In the genomic region with DNA sequence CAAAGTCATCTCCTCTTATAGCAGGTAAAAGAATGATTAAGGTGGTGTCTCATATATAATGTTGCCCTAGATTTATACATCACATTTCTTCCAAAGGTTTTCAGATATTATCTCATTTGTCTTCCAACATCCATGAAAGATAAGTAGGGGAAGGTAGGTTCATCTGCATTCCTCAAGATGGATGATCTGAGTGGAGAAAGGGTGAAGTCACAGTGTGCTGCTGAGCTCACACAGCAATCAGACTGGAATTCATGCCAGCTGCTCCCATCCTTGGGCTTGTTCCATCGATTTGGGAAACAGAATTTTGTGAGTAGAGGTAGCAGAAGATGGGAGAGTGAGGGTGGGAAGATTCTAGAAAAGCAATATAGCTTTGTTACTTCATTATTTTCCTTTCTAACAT, we compare ENCODE assay signal across 26 cellular contexts.
DNase-seq lines count a peak whose midpoint lies in the region; ATAC-seq, FAIRE-seq and TF ChIP-seq lines count a peak whose summit lies in the region.
"Had no signal": no experiment of that assay in that cellular context is flagged by ENCODE, and none has a peak within 500 bp of the region (broad histone marks: within the 10 kb centered on the region; RNA-seq: fewer than 3 reads in every experiment).

No MANE protein-coding gene starts in this region.

- H4K91ac ChIP-seq in trophoblast cell (ENCODE audit: low read depth, low read length), result no peak overlapping the region

- no peak overlapping the region for H3K23ac ChIP-seq in trophoblast cell (ENCODE audit: low read length)

- no peak overlapping the region for H2AFZ ChIP-seq in trophoblast cell (ENCODE audit: insufficient read depth, low read length, poor library complexity)
- H2AFZ ChIP-seq: GM23248 had no signal

- no peak for ATAC-seq in activated naive CD4-positive, alpha-beta T cell treated with anti-CD3 and anti-CD28 coated beads, Interleukin-2, amount 50 U/mL, for 72 hours
- ATAC-seq in activated naive CD8-positive, alpha-beta T cell treated with anti-CD3 and anti-CD28 coated beads, Interleukin-2, amount 50 U/mL, for 24 hours, result no peak
- ATAC-seq: HepG2, K562 had no signal

- no CpG with 5 or more reads among the region's 1 CpG for WGBS in trophoblast cell (ENCODE audit: extremely low coverage, insufficient coverage, insufficient read length)

- H3K79me2 ChIP-seq in trophoblast cell (ENCODE audit: control insufficient read depth, insufficient read depth, low read length, poor library complexity), result no peaks in the 10 kb centered on the region

- no peaks in the 10 kb centered on the region for H3K27me3 Mint-ChIP-seq in activated naive CD4-positive, alpha-beta T cell treated with anti-CD3 and anti-CD28 coated beads for 36 hours (ENCODE audit: low read depth)
- no peaks in the 10 kb centered on the region for H3K27me3 Mint-ChIP-seq in CD8-positive, alpha-beta memory T cell
- H3K27me3 Mint-ChIP-seq in activated naive CD8-positive, alpha-beta T cell treated with anti-CD3 and anti-CD28 coated beads, Interleukin-2, amount 50 U/mL, for 24 hours, result no peaks in the 10 kb centered on the region

- no peak for FAIRE-seq in GM12891 (lab: Jason Lieb, UNC)
- FAIRE-seq: D721Med, HepG2, K562, RCC 7860 had no signal

- CTCF ChIA-PET in activated naive CD4-positive, alpha-beta T cell treated with anti-CD3 and anti-CD28 coated beads for 36 hours (lab: Charles Lee), result no interaction called here
- CTCF ChIA-PET in CD8-positive, alpha-beta memory T cell (lab: Charles Lee), result interaction anchor here (1.4 kb wide), 1 partner anchor 9 kb away, joined by 3 read pairs; no protein-coding TSS in a partner anchor

- no peaks in the 10 kb centered on the region for H3K27me3 ChIP-seq in CD8-positive, alpha-beta memory T cell (ENCODE audit: insufficient read depth, low read length, poor library complexity, severe bottlenecking)
- no peaks in the 10 kb centered on the region for H3K27me3 ChIP-seq in trophoblast cell (ENCODE audit: insufficient read depth, low read length)
- H3K27me3 ChIP-seq: SJSA1 had no signal

- H2BK12ac ChIP-seq in trophoblast cell (ENCODE audit: low read length), result no peak overlapping the region

- H4K12ac ChIP-seq in trophoblast cell (ENCODE audit: low read depth, low read length), result no peak overlapping the region

- H3K4ac ChIP-seq in trophoblast cell (ENCODE audit: low read depth, low read length), result no peak overlapping the region

- H3K14ac ChIP-seq in trophoblast cell (ENCODE audit: low read length), result no peak overlapping the region

- no peak for TF ChIP-seq POLR2A in GM12891 (IDR thresholded peaks at IDR 0.05; ENCODE audit: low read depth, low read length)

- H3K4me1 Mint-ChIP-seq in activated naive CD4-positive, alpha-beta T cell treated with anti-CD3 and anti-CD28 coated beads for 36 hours (ENCODE audit: low read depth), result peaks cover 77% of the 10 kb centered on the region
- H3K4me1 Mint-ChIP-seq in CD8-positive, alpha-beta memory T cell, result peaks cover 65 to 91% (median 87%) of the 10 kb centered on the region in 3 donors
- peaks cover 64% of the 10 kb centered on the region for H3K4me1 Mint-ChIP-seq in activated naive CD8-positive, alpha-beta T cell treated with anti-CD3 and anti-CD28 coated beads, Interleukin-2, amount 50 U/mL, for 24 hours

- no peak overlapping the region for H3K18ac ChIP-seq in trophoblast cell (ENCODE audit: low read length)

- peaks cover 4% of the 10 kb centered on the region for H3K9me3 Mint-ChIP-seq in activated naive CD4-positive, alpha-beta T cell treated with anti-CD3 and anti-CD28 coated beads for 36 hours
- H3K9me3 Mint-ChIP-seq in activated naive CD4-positive, alpha-beta T cell treated with anti-CD3 and anti-CD28 coated beads, Interleukin-2, amount 50 U/mL, for 72 hours, result peaks cover 7 to 28% of the 10 kb centered on the region in 2 donors
- no peaks in the 10 kb centered on the region for H3K9me3 Mint-ChIP-seq in CD8-positive, alpha-beta memory T cell
- peaks cover 10% of the 10 kb centered on the region for H3K9me3 Mint-ChIP-seq in activated naive CD8-positive, alpha-beta T cell treated with anti-CD3 and anti-CD28 coated beads, Interleukin-2, amount 50 U/mL, for 24 hours
- H3K9me3 Mint-ChIP-seq: H9 had no signal

- H2AK5ac ChIP-seq in trophoblast cell (ENCODE audit: low read length), result no peak overlapping the region

- no peak overlapping the region for H4K8ac ChIP-seq in trophoblast cell (ENCODE audit: low read depth, low read length)

- peaks cover 34% of the 10 kb centered on the region for H3K36me3 Mint-ChIP-seq in activated naive CD4-positive, alpha-beta T cell treated with anti-CD3 and anti-CD28 coated beads for 36 hours (ENCODE audit: low read depth)
- peaks cover 18 to 40% of the 10 kb centered on the region in 2 donors for H3K36me3 Mint-ChIP-seq in activated naive CD4-positive, alpha-beta T cell treated with anti-CD3 and anti-CD28 coated beads, Interleukin-2, amount 50 U/mL, for 72 hours
- H3K36me3 Mint-ChIP-seq in CD8-positive, alpha-beta memory T cell, result peaks cover 14 to 17% (median 16%) of the 10 kb centered on the region in 3 donors
- H3K36me3 Mint-ChIP-seq in activated naive CD8-positive, alpha-beta T cell treated with anti-CD3 and anti-CD28 coated beads, Interleukin-2, amount 50 U/mL, for 24 hours (ENCODE audit: low read depth), result peaks cover 31% of the 10 kb centered on the region

- peak overlapping the region; percentile 73 for H3K27ac Mint-ChIP-seq in activated naive CD4-positive, alpha-beta T cell treated with anti-CD3 and anti-CD28 coated beads for 36 hours
- no peak overlapping the region for H3K27ac Mint-ChIP-seq in activated naive CD4-positive, alpha-beta T cell treated with anti-CD3 and anti-CD28 coated beads, Interleukin-2, amount 50 U/mL, for 72 hours
- H3K27ac Mint-ChIP-seq in CD8-positive, alpha-beta memory T cell, result peak overlapping the region; percentile 13 to 77 (median 44)
- H3K27ac Mint-ChIP-seq in activated naive CD8-positive, alpha-beta T cell treated with anti-CD3 and anti-CD28 coated beads, Interleukin-2, amount 50 U/mL, for 24 hours, result peak overlapping the region; percentile 44
- H3K27ac Mint-ChIP-seq: H9 had no signal

- no peak for DNase-seq in activated naive CD4-positive, alpha-beta T cell treated with anti-CD3 and anti-CD28 coated beads for 36 hours
- no peak for DNase-seq in activated naive CD4-positive, alpha-beta T cell treated with anti-CD3 and anti-CD28 coated beads, Interleukin-2, amount 50 U/mL, for 72 hours (ENCODE audit: low spot score in 2 of 2)
- DNase-seq in CD8-positive, alpha-beta memory T cell, result no peak
- DNase-seq in activated naive CD8-positive, alpha-beta T cell treated with anti-CD3 and anti-CD28 coated beads, Interleukin-2, amount 50 U/mL, for 24 hours, result no peak
- DNase-seq in trophoblast cell (peak; percentile 40 to 73), SKM-1 treated with dmso at 0.1 percent for 144 hours (lab: John Stamatoyannopoulos, UW; ENCODE audit: unreplicated experiment) (no peak), GM12891 (ENCODE audit: insufficient read length, low spot score) (no peak)
- DNase-seq: DMS53, EL, GF-D8, GM23248, H9, MM.1S, NCI-H1048, NCI-H1417 treated with DMSO at 0.1 percent for 48 hours, NCI-H187 treated with DMSO at 0.1 percent for 48 hours, NCI-H2107, NCI-H446 treated with DMSO at 0.1 percent for 48 hours, NCI-H526 treated with DMSO at 0.1 percent for 48 hours, OCI-M1 had no signal

- no peak overlapping the region for H2BK120ac ChIP-seq in trophoblast cell (ENCODE audit: insufficient read depth, low read length, poor library complexity)

- H2BK5ac ChIP-seq in trophoblast cell (ENCODE audit: low read depth, low read length, poor library complexity), result no peak overlapping the region

- POLR2A ChIA-PET in CD8-positive, alpha-beta memory T cell (lab: Charles Lee), result interaction anchor here (1.1 kb wide), 1 partner anchor 43 kb away, joined by 3 read pairs; no protein-coding TSS in a partner anchor

- H3K4me2 ChIP-seq in trophoblast cell (ENCODE audit: low read length), result no peak overlapping the region

- no peak overlapping the region for H3K4me3 ChIP-seq in CD8-positive, alpha-beta memory T cell (ENCODE audit: low read length)
- no peak overlapping the region for H3K4me3 ChIP-seq in trophoblast cell (ENCODE audit: low read depth, low read length)
- H3K4me3 ChIP-seq: GM23248, K562, SJSA1 had no signal

- peaks cover 45% of the 10 kb centered on the region for H3K4me1 ChIP-seq in CD8-positive, alpha-beta memory T cell (ENCODE audit: insufficient read depth, low read length)
- H3K4me1 ChIP-seq in trophoblast cell (ENCODE audit: control insufficient read depth in 1 of 2, insufficient read depth in 2 of 2, low read length in 2 of 2), result no peaks in the 10 kb centered on the region
- H3K4me1 ChIP-seq: SJSA1 had no signal

- peaks cover 1% of the 10 kb centered on the region for H3K79me1 ChIP-seq in trophoblast cell (ENCODE audit: low read length)

- H3K4me3 Mint-ChIP-seq in activated naive CD4-positive, alpha-beta T cell treated with anti-CD3 and anti-CD28 coated beads for 36 hours, result no peak overlapping the region
- H3K4me3 Mint-ChIP-seq in CD8-positive, alpha-beta memory T cell, result no peak overlapping the region
- no peak overlapping the region for H3K4me3 Mint-ChIP-seq in activated naive CD8-positive, alpha-beta T cell treated with anti-CD3 and anti-CD28 coated beads, Interleukin-2, amount 50 U/mL, for 24 hours
- H3K4me3 Mint-ChIP-seq: H9 had no signal

- no peak overlapping the region for H3K27ac ChIP-seq in CD8-positive, alpha-beta memory T cell (ENCODE audit: low read depth, low read length)
- H3K27ac ChIP-seq in trophoblast cell (ENCODE audit: low read depth, low read length), result no peak overlapping the region
- H3K27ac ChIP-seq: GM23248, HL-60, SJSA1 had no signal

- intact Hi-C loops in activated naive CD4-positive, alpha-beta T cell treated with anti-CD3 and anti-CD28 coated beads for 36 hours (cut with micrococcal nuclease), result no loop called here

- no peaks in the 10 kb centered on the region for H3K36me3 ChIP-seq in CD8-positive, alpha-beta memory T cell (ENCODE audit: insufficient read depth, low read length)
- H3K36me3 ChIP-seq in trophoblast cell (ENCODE audit: control insufficient read depth in 1 of 2, insufficient read depth in 2 of 2, low read length in 2 of 2), result no peaks in the 10 kb centered on the region
- H3K36me3 ChIP-seq: SJSA1 had no signal

- no peak overlapping the region for H3K9ac ChIP-seq in trophoblast cell (ENCODE audit: low read length)
- H3K9ac ChIP-seq: GM23248 had no signal

- no peaks in the 10 kb centered on the region for H3K9me3 ChIP-seq in CD8-positive, alpha-beta memory T cell (ENCODE audit: low read length)
- H3K9me3 ChIP-seq in trophoblast cell (ENCODE audit: insufficient read depth, low read depth, low read length), result no peaks in the 10 kb centered on the region
- H3K9me3 ChIP-seq: SJSA1 had no signal

TF ChIP-seq in GM12891, 5 proteins besides CTCF, POLR2A, EP300 and RAD21:
- TF ChIP-seq PAX5 (IDR thresholded peaks at IDR 0.05; ENCODE audit: insufficient read depth, low read length, severe bottlenecking) (no peak), POLR2AphosphoS5 (IDR thresholded peaks at IDR 0.05; ENCODE audit: low read depth, low read length) (no peak), POU2F2 (IDR thresholded peaks at IDR 0.05; ENCODE audit: low read depth, low read length) (no peak), TAF1 (IDR thresholded peaks at IDR 0.05; ENCODE audit: low read depth, low read length) (no peak), SPI1 (IDR thresholded peaks at IDR 0.05; ENCODE audit: low read depth, low read length) (no peak)

Comparison
In these comparisons a context has a peak if more than half of its experiments do, and no peak if none do; other contexts are left out.
1. H3K27ac Mint-ChIP-seq: peak in activated naive CD4-positive, alpha-beta T cell treated with anti-CD3 and anti-CD28 coated beads for 36 hours (single experiment), CD8-positive, alpha-beta memory T cell (8 of 8) and activated naive CD8-positive, alpha-beta T cell treated with anti-CD3 and anti-CD28 coated beads, Interleukin-2, amount 50 U/mL, for 24 hours (single experiment); none in activated naive CD4-positive, alpha-beta T cell treated with anti-CD3 and anti-CD28 coated beads, Interleukin-2, amount 50 U/mL, for 72 hours (0 of 2).
2. DNase-seq: peak in trophoblast cell (2 of 2); none in activated naive CD4-positive, alpha-beta T cell treated with anti-CD3 and anti-CD28 coated beads for 36 hours (single experiment), activated naive CD4-positive, alpha-beta T cell treated with anti-CD3 and anti-CD28 coated beads, Interleukin-2, amount 50 U/mL, for 72 hours (0 of 2), CD8-positive, alpha-beta memory T cell (0 of 5), activated naive CD8-positive, alpha-beta T cell treated with anti-CD3 and anti-CD28 coated beads, Interleukin-2, amount 50 U/mL, for 24 hours (single experiment), SKM-1 treated with dmso at 0.1 percent for 144 hours (single experiment) and GM12891 (single experiment).